In the genomic region with DNA sequence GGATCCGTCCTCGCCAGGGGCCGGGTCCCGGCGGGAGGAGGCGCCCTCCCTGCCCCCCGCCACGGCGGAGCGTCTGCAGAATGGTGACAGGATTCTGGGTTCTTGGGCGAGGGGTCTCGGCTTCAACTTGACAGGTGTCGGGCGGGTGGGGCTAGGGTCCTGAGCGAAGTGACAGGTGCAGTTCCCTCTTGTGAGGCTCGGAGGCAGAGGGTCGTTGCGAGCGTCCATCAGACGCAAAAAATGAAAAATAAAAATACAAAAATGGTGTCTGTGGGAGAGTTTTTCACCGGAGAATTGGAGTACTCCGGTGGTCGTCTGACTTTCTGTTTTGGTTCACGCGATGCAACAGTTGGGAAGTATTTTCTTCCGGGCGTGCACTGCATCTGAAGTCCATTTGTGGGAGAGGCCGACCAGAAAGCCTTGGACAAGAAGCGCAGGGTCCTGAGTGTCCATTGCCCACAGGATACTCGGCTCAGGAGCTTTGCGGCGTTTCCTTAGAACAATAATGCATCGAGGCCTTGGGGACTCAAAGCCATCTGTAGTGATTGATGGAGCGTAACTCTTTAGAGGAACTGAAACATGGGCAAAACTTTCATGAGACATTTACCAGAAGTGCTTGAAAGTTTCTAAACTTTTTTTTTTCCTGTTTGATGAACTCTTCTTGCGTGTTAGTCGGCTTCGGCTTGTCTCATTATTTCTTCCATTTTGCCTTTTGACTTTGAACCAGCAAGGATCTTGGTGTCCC, we compare ENCODE assay signal across 8 cellular contexts. TPM values are rescaled to one million over a fixed set of nuclear protein-coding genes. Genes with fewer than 3 reads are reported as not detected.
DNase-seq lines count a peak whose midpoint lies in the region; ATAC-seq and TF ChIP-seq lines count a peak whose summit lies in the region.

No MANE protein-coding gene starts in this region.

- H3K9me3 Mint-ChIP-seq in central memory CD8-positive, alpha-beta T cell: no peaks in the 10 kb centered on the region
- no peaks in the 10 kb centered on the region for H3K9me3 Mint-ChIP-seq in stimulated activated effector memory CD8-positive, alpha-beta T cell treated with anti-CD3 and anti-CD28 coated beads, Interleukin-12 subunit alpha, Interleukin-12 subunit beta, amount 100 ng/mL, for 72 hours

- TF ChIP-seq POLR2A in Raji (IDR thresholded peaks at IDR 0.05; ENCODE audit: insufficient read depth, low read depth, low read length): peak; percentile 46; the same call in 1 of the 2 replicates

- H3K4me3 ChIP-seq in kidney epithelial cell (ENCODE audit: low read depth, low read length): peak overlapping the region; percentile 74

- H3K27me3 Mint-ChIP-seq in central memory CD8-positive, alpha-beta T cell: no peaks in the 10 kb centered on the region

- peak overlapping the region; percentile 95 for H3K27ac Mint-ChIP-seq in central memory CD8-positive, alpha-beta T cell (ENCODE audit: low read depth)
- H3K27ac Mint-ChIP-seq in stimulated activated effector memory CD8-positive, alpha-beta T cell treated with anti-CD3 and anti-CD28 coated beads, Interleukin-12 subunit alpha, Interleukin-12 subunit beta, amount 100 ng/mL, for 72 hours: peak overlapping the region; percentile 97

- DNase-seq in DMS79 treated with DMSO at 0.1 percent for 48 hours (lab: John Stamatoyannopoulos, UW): peak; percentile 3
- DNase-seq in DMS79 (lab: John Stamatoyannopoulos, UW): no peak
- no peak for DNase-seq in central memory CD8-positive, alpha-beta T cell (ENCODE audit: low spot score in 2 of 2)
- peak; percentile 14 for DNase-seq in kidney epithelial cell (ENCODE audit: low read depth)
- DNase-seq in stimulated activated effector memory CD8-positive, alpha-beta T cell treated with anti-CD3 and anti-CD28 coated beads, Interleukin-12 subunit alpha, Interleukin-12 subunit beta, amount 100 ng/mL, for 72 hours (ENCODE audit: low spot score in 2 of 2): peak in 1 of 2 donors; percentile 69

- TF ChIP-seq CTCF in kidney epithelial cell (IDR thresholded peaks at IDR 0.05; ENCODE audit: insufficient read depth, low read length, poor library complexity, severe bottlenecking): no peak

- no peaks in the 10 kb centered on the region for H3K36me3 ChIP-seq in kidney epithelial cell (ENCODE audit: control insufficient read depth, insufficient read depth, low read length)

- ATAC-seq in GM19351 (IDR thresholded peaks at IDR 0.05; ENCODE audit: unreplicated experiment): peak; percentile 76
- peak; percentile 64 for ATAC-seq in HG03342 (IDR thresholded peaks at IDR 0.05; ENCODE audit: unreplicated experiment)
- ATAC-seq in central memory CD8-positive, alpha-beta T cell (replicated peaks; ENCODE audit: extremely low read depth, poor library complexity, severe bottlenecking): peak; percentile 8
- ATAC-seq in stimulated activated effector memory CD8-positive, alpha-beta T cell treated with anti-CD3 and anti-CD28 coated beads, Interleukin-12 subunit alpha, Interleukin-12 subunit beta, amount 100 ng/mL, for 72 hours: peak; percentile 39

- H3K36me3 Mint-ChIP-seq in central memory CD8-positive, alpha-beta T cell (ENCODE audit: insufficient read depth): peaks cover 31% of the 10 kb centered on the region
- peaks cover 53% of the 10 kb centered on the region for H3K36me3 Mint-ChIP-seq in stimulated activated effector memory CD8-positive, alpha-beta T cell treated with anti-CD3 and anti-CD28 coated beads, Interleukin-12 subunit alpha, Interleukin-12 subunit beta, amount 100 ng/mL, for 72 hours

- peaks cover 33% of the 10 kb centered on the region for H3K4me1 Mint-ChIP-seq in central memory CD8-positive, alpha-beta T cell
- peaks cover 25% of the 10 kb centered on the region for H3K4me1 Mint-ChIP-seq in stimulated activated effector memory CD8-positive, alpha-beta T cell treated with anti-CD3 and anti-CD28 coated beads, Interleukin-12 subunit alpha, Interleukin-12 subunit beta, amount 100 ng/mL, for 72 hours

- peak overlapping the region; percentile 95 for H3K4me3 Mint-ChIP-seq in central memory CD8-positive, alpha-beta T cell
- peak overlapping the region; percentile 82 for H3K4me3 Mint-ChIP-seq in stimulated activated effector memory CD8-positive, alpha-beta T cell treated with anti-CD3 and anti-CD28 coated beads, Interleukin-12 subunit alpha, Interleukin-12 subunit beta, amount 100 ng/mL, for 72 hours

- H3K27me3 ChIP-seq in kidney epithelial cell (ENCODE audit: control insufficient read depth, insufficient read depth, low read length): no peaks in the 10 kb centered on the region

RNA-seq across cellular contexts. Expression of a gene that starts 0.8 kb away (rescaled TPM):
- 22.6 and 27.1 TPM in 2 replicates for total RNA-seq in kidney epithelial cell

Comparison
In these comparisons a context has a peak if more than half of its experiments do, and no peak if none do; other contexts are left out.
1. DNase-seq: peak in DMS79 treated with DMSO at 0.1 percent for 48 hours (single experiment) and kidney epithelial cell (single experiment); none in DMS79 (single experiment) and central memory CD8-positive, alpha-beta T cell (0 of 2).
2. ATAC-seq: peak in every context shown above with its lines; median percentile 76 in GM19351; 64 in HG03342; 39 in stimulated activated effector memory CD8-positive, alpha-beta T cell treated with anti-CD3 and anti-CD28 coated beads, Interleukin-12 subunit alpha, Interleukin-12 subunit beta, amount 100 ng/mL, for 72 hours; 8 in central memory CD8-positive, alpha-beta T cell.